In genomic region chr19:47832723-47833122, GRCh38 we compare ENCODE assay signal across 1 cellular context.
TF ChIP-seq lines count a peak whose summit lies in the region.

No MANE protein-coding gene starts in this region.

TF ChIP-seq in HepG2, 621 proteins besides CTCF, POLR2A, EP300 and RAD21:
- TF ChIP-seq CEBPB (IDR thresholded peaks at IDR 0.05; ENCODE audit: borderline replicate concordance, low read depth, low read length): no peak
- no peak for TF ChIP-seq ZNF354B (CRISPR knock-in tag; IDR thresholded peaks at IDR 0.05)
- no peak for TF ChIP-seq TBL1XR1 (IDR thresholded peaks at IDR 0.05; ENCODE audit: borderline replicate concordance, low read length, partially characterized antibody)
- no peak for TF ChIP-seq TARDBP (CRISPR knock-in tag; IDR thresholded peaks at IDR 0.05)
- TF ChIP-seq MLX (CRISPR knock-in tag; IDR thresholded peaks at IDR 0.05): no peak
- no peak for TF ChIP-seq ZNF878 (CRISPR knock-in tag; IDR thresholded peaks at IDR 0.05)
- TF ChIP-seq PTBP1 (IDR thresholded peaks at IDR 0.05; ENCODE audit: low read depth, low read length, poor library complexity, severe bottlenecking): no peak
- TF ChIP-seq ZNF670 (CRISPR knock-in tag; IDR thresholded peaks at IDR 0.05; ENCODE audit: borderline replicate concordance): no peak
- TF ChIP-seq SRF (IDR thresholded peaks at IDR 0.05; ENCODE audit: low read depth, low read length): no peak
- no peak for TF ChIP-seq TRIM22 (IDR thresholded peaks at IDR 0.05)
- no peak for TF ChIP-seq EHMT2 (IDR thresholded peaks at IDR 0.05; ENCODE audit: borderline replicate concordance, low read depth, low read length)
- TF ChIP-seq NCOA2 (CRISPR knock-in tag; IDR thresholded peaks at IDR 0.05): no peak
- no peak for TF ChIP-seq HOXD1 (CRISPR knock-in tag; IDR thresholded peaks at IDR 0.05)
- TF ChIP-seq ZNF549 (CRISPR knock-in tag; IDR thresholded peaks at IDR 0.05): no peak
- no peak for TF ChIP-seq PHF20 (CRISPR knock-in tag; IDR thresholded peaks at IDR 0.05)
- TF ChIP-seq ZSCAN5A (CRISPR knock-in tag; IDR thresholded peaks at IDR 0.05; ENCODE audit: borderline replicate concordance): no peak
- TF ChIP-seq HOXA7 (CRISPR knock-in tag; IDR thresholded peaks at IDR 0.05): no peak
- TF ChIP-seq FUBP1 (CRISPR knock-in tag; IDR thresholded peaks at IDR 0.05; ENCODE audit: borderline replicate concordance): no peak
- no peak for TF ChIP-seq ZNF841 (CRISPR knock-in tag; IDR thresholded peaks at IDR 0.05; ENCODE audit: borderline replicate concordance)
- TF ChIP-seq SMC3 (IDR thresholded peaks at IDR 0.05; ENCODE audit: low read length): no peak
TF ChIP-seq in HepG2: peak in this region for 0.
